Comparison of ENCODE assay signal across 9 cellular contexts in genomic region chr3:45225465-45226205, GRCh38. TPM values are rescaled to one million over a fixed set of nuclear protein-coding genes. Genes with fewer than 3 reads are reported as not detected.
DNase-seq lines count a peak whose midpoint lies in the region; ATAC-seq and TF ChIP-seq lines count a peak whose summit lies in the region.
"Had no signal": no experiment of that assay in that cellular context is flagged by ENCODE, and none has a peak within 500 bp of the region (broad histone marks: within the 10 kb centered on the region; RNA-seq: fewer than 3 reads in every experiment).

No MANE protein-coding gene starts in this region.

- TF ChIP-seq CTCF in MM.1S (IDR thresholded peaks at IDR 0.05; ENCODE audit: low read length), result no peak
- no peak for TF ChIP-seq CTCF in prostate gland (IDR thresholded peaks at IDR 0.05)

- intact Hi-C loops in prostate gland (cut with DNase I), result loop anchor here (2.0 to 10.0 kb wide), 4 partner anchors 188 to 439 kb away; partner anchors contain the start of gene LIMD1

- TF ChIP-seq POLR2A in prostate gland (IDR thresholded peaks at IDR 0.05), result no peak

- no peaks in the 10 kb centered on the region for H3K9me3 ChIP-seq in MM.1S (replicated peaks; ENCODE audit: insufficient read depth, low read length)
- no peaks in the 10 kb centered on the region for H3K9me3 ChIP-seq in prostate gland

- H3K4me3 ChIP-seq in MM.1S (ENCODE audit: low read length), result peak overlapping the region; percentile 56; the same call in 1 of the 2 replicates
- H3K4me3 ChIP-seq in prostate gland, result peak overlapping the region; percentile 41 to 54

- H3K79me2 ChIP-seq in MM.1S (ENCODE audit: low read length), result no peaks in the 10 kb centered on the region

- peak; percentile 37 for ATAC-seq in GM21529 (IDR thresholded peaks at IDR 0.05; ENCODE audit: unreplicated experiment)

- H2AFZ ChIP-seq in MM.1S (ENCODE audit: low read length), result no peak overlapping the region

- H3K9me2 ChIP-seq in MM.1S (replicated peaks; ENCODE audit: insufficient read depth, low read length), result no peaks in the 10 kb centered on the region

- DNase-seq in EH (ENCODE audit: low read depth) (peak; percentile 43), MM.1S (peak; percentile 54), activated T-helper 1 cell treated with Interleukin-2 at 50 U/mL for 16 hours (ENCODE audit: low read depth) (peak; percentile 17), glomerular visceral epithelial cell (ENCODE audit: extremely low spot score) (peak; percentile 30), prostate gland (ENCODE audit: low spot score) (no peak), globus pallidus (ENCODE audit: low spot score) (no peak), NK-92 (lab: John Stamatoyannopoulos, UW; ENCODE audit: unreplicated experiment) (no peak)

- no peaks in the 10 kb centered on the region for H3K36me3 ChIP-seq in MM.1S (replicated peaks; ENCODE audit: insufficient read depth, low read length)
- no peaks in the 10 kb centered on the region for H3K36me3 ChIP-seq in prostate gland

- H3K27ac ChIP-seq in MM.1S (ENCODE audit: low read length), result no peak overlapping the region
- H3K27ac ChIP-seq in prostate gland, result no peak overlapping the region

- WGBS in prostate gland, result 1% methylated on average over 77 of the region's 131 CpGs

- H3K4me2 ChIP-seq in MM.1S (ENCODE audit: low read depth, low read length), result peak overlapping the region; percentile 73

- H3K4me1 ChIP-seq in MM.1S (ENCODE audit: low read length), result no peaks in the 10 kb centered on the region
- no peaks in the 10 kb centered on the region for H3K4me1 ChIP-seq in prostate gland (replicated peaks)

- no peak overlapping the region for H3K9ac ChIP-seq in MM.1S (ENCODE audit: low read length)

- peaks cover 31% of the 10 kb centered on the region for H3K27me3 ChIP-seq in MM.1S (replicated peaks; ENCODE audit: insufficient read depth, low read length)
- H3K27me3 ChIP-seq in prostate gland (replicated peaks; ENCODE audit: insufficient read depth), result no peaks in the 10 kb centered on the region

- no peaks in the 10 kb centered on the region for H4K20me1 ChIP-seq in MM.1S (ENCODE audit: insufficient read depth, low read length)

- H3F3A ChIP-seq in MM.1S (ENCODE audit: insufficient read depth, low read length), result no peaks in the 10 kb centered on the region

RNA-seq across cellular contexts. Expression of gene TMEM158, which starts 0.5 kb away (rescaled TPM):
- total RNA-seq in prostate gland, result 10 to 100 TPM in 1 of 2 donors, 1 to 10 TPM in 1; 3.6 to 20.8 TPM
- total RNA-seq: T-helper 1 cell treated with Interleukin-12 subunit alpha and Interleukin-12 subunit beta and Interleukin-4 antibody, amounts not matched to agents 30 ng/mL and 1 ng/mL, for 36 hours had no signal

Comparison
In these comparisons a context has a peak if more than half of its experiments do, and no peak if none do; other contexts are left out.
1. DNase-seq: peak in EH (single experiment), MM.1S (single experiment), activated T-helper 1 cell treated with Interleukin-2 at 50 U/mL for 16 hours (single experiment) and glomerular visceral epithelial cell (single experiment); none in prostate gland (single experiment), globus pallidus (single experiment) and NK-92 (single experiment).